ENCODE assay signal across 11 cellular contexts in the genomic region with DNA sequence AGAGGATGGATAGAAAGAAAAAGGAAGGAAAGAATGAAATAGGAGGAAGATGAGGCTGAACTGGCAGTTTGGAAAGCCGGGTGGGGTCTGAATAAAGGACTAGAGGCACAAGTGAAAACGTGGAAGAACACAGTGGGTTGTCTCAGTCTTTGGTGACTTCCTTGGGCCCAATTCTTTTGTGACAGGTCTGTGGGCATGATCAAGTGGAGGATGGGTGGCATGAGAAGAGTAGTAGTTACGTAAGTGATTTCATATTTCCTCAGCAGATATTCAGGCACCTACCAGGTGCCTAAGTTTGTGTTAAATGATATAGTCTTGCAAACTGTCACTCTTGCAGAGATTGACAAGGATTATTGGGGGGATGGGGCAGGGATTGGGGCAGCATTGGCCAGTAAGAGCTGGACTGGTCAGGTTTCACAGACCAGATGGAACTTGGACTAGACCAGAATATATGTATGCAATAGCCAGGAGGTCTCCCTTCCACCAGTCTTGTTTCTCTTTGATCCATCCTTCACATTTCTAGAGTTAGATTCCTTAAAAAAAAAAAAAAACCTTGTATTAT. TPM values are rescaled to one million over a fixed set of nuclear protein-coding genes. Genes with fewer than 3 reads are reported as not detected.
DNase-seq lines count a peak whose midpoint lies in the region; ATAC-seq, FAIRE-seq and TF ChIP-seq lines count a peak whose summit lies in the region.
"Had no signal": no experiment of that assay in that cellular context is flagged by ENCODE, and none has a peak within 500 bp of the region (broad histone marks: within the 10 kb centered on the region; RNA-seq: fewer than 3 reads in every experiment).

No MANE protein-coding gene starts in this region.

- FAIRE-seq in astrocyte (lab: Jason Lieb, UNC): no peak

- H3K27me3 ChIP-seq in MM.1S (replicated peaks; ENCODE audit: insufficient read depth, low read length) (no peaks in the 10 kb centered on the region), astrocyte (ENCODE audit: insufficient read depth, low read length) (no peaks in the 10 kb centered on the region)

- intact Hi-C loops in sciatic nerve (cut with DNase I): loop anchor here (10.0 kb wide), 1 partner anchor 175 kb away; a partner anchor contains a TSS

- POLR2A ChIA-PET in activated CD4-positive, alpha-beta T cell treated with anti-CD3 and anti-CD28 coated beads, Interleukin-2, amount 10 ng/mL, durations not matched to agents 7 days and 5 days (lab: Charles Lee): no interaction called here

- H4K20me1 ChIP-seq in MM.1S (ENCODE audit: insufficient read depth, low read length) (peaks cover 67% of the 10 kb centered on the region), astrocyte (ENCODE audit: insufficient read depth, low read length) (peaks cover 59% of the 10 kb centered on the region)

- peaks cover 61% of the 10 kb centered on the region for H3K36me3 Mint-ChIP-seq in activated CD4-positive, alpha-beta T cell treated with anti-CD3 and anti-CD28 coated beads, Interleukin-2, amount 10 ng/mL, durations not matched to agents 7 days and 5 days (ENCODE audit: low read depth)
- H3K36me3 Mint-ChIP-seq in astrocyte (ENCODE audit: low read depth, unreplicated experiment): peaks cover 10% of the 10 kb centered on the region
- H3K36me3 Mint-ChIP-seq in osteocyte (ENCODE audit: unreplicated experiment): peaks cover 8% of the 10 kb centered on the region

- H3K9ac ChIP-seq in MM.1S (ENCODE audit: low read length) (peak overlapping the region; percentile 99; the same call in 1 of the 2 replicates), astrocyte (ENCODE audit: low read length) (no peak overlapping the region)

- ATAC-seq in sciatic nerve: no peak
- ATAC-seq: left cardiac atrium had no signal

- peak overlapping the region; percentile 74 for H3K4me2 ChIP-seq in MM.1S (ENCODE audit: low read depth, low read length)
- H3K4me2 ChIP-seq in astrocyte (ENCODE audit: low read length): no peak overlapping the region

- DNase-seq in activated CD4-positive, alpha-beta T cell treated with anti-CD3 and anti-CD28 coated beads, Interleukin-2, amount 10 ng/mL, durations not matched to agents 7 days and 5 days: peak; percentile 25
- no peak for DNase-seq in activated CD4-positive, alpha-beta T cell treated with anti-CD3 and anti-CD28 coated beads for 1 hour
- no peak for DNase-seq in MM.1S
- no peak for DNase-seq in astrocyte (ENCODE audit: low read depth)
- DNase-seq in osteocyte (ENCODE audit: extremely low spot score, unreplicated experiment): no peak
- DNase-seq in cerebellar cortex (ENCODE audit: low spot score): no peak
- DNase-seq in sciatic nerve (ENCODE audit: low spot score): no peak
- DNase-seq in NCI-H446 (lab: John Stamatoyannopoulos, UW): no peak
- DNase-seq: left cardiac atrium, NCI-H2107, occipital lobe had no signal

- H3K36me3 ChIP-seq in MM.1S (replicated peaks; ENCODE audit: insufficient read depth, low read length) (peaks cover 6% of the 10 kb centered on the region; the same call in 1 of the 2 replicates), astrocyte (ENCODE audit: insufficient read depth, low read length) (no peaks in the 10 kb centered on the region)

- H3K4me1 Mint-ChIP-seq in activated CD4-positive, alpha-beta T cell treated with anti-CD3 and anti-CD28 coated beads, Interleukin-2, amount 10 ng/mL, durations not matched to agents 7 days and 5 days: peaks cover 71% of the 10 kb centered on the region
- peaks cover 19% of the 10 kb centered on the region for H3K4me1 Mint-ChIP-seq in astrocyte (ENCODE audit: low read depth, unreplicated experiment)
- H3K4me1 Mint-ChIP-seq in osteocyte (ENCODE audit: unreplicated experiment): peaks cover 34% of the 10 kb centered on the region

- H3K4me3 Mint-ChIP-seq in activated CD4-positive, alpha-beta T cell treated with anti-CD3 and anti-CD28 coated beads, Interleukin-2, amount 10 ng/mL, durations not matched to agents 7 days and 5 days: peak overlapping the region; percentile 95
- H3K4me3 Mint-ChIP-seq in astrocyte (ENCODE audit: unreplicated experiment) (peak overlapping the region; percentile 64), osteocyte (ENCODE audit: unreplicated experiment) (peak overlapping the region; percentile 1)

- H3K79me2 ChIP-seq in MM.1S (ENCODE audit: low read length) (peaks cover 93% of the 10 kb centered on the region), astrocyte (ENCODE audit: insufficient read depth, low read length) (peaks cover 82% of the 10 kb centered on the region)

- no peaks in the 10 kb centered on the region for H3K9me3 Mint-ChIP-seq in activated CD4-positive, alpha-beta T cell treated with anti-CD3 and anti-CD28 coated beads, Interleukin-2, amount 10 ng/mL, durations not matched to agents 7 days and 5 days
- H3K9me3 Mint-ChIP-seq in astrocyte (ENCODE audit: unreplicated experiment): no peaks in the 10 kb centered on the region
- no peaks in the 10 kb centered on the region for H3K9me3 Mint-ChIP-seq in osteocyte (ENCODE audit: unreplicated experiment)

- no peaks in the 10 kb centered on the region for H3K9me2 ChIP-seq in MM.1S (replicated peaks; ENCODE audit: insufficient read depth, low read length)

- no peak overlapping the region for H3K27ac ChIP-seq in MM.1S (ENCODE audit: low read length)
- H3K27ac ChIP-seq in astrocyte (ENCODE audit: low read depth, low read length): no peak overlapping the region

- H3K9me3 ChIP-seq in MM.1S (replicated peaks; ENCODE audit: insufficient read depth, low read length) (no peaks in the 10 kb centered on the region), astrocyte (ENCODE audit: insufficient read depth, low read depth, low read length) (no peaks in the 10 kb centered on the region)

- H3K4me3 ChIP-seq in MM.1S (ENCODE audit: low read length) (peak overlapping the region; percentile 87), astrocyte (ENCODE audit: insufficient read depth, low read depth, low read length) (no peak overlapping the region)

- CTCF ChIA-PET in activated CD4-positive, alpha-beta T cell treated with anti-CD3 and anti-CD28 coated beads, Interleukin-2, amount 10 ng/mL, durations not matched to agents 7 days and 5 days (lab: Charles Lee): no interaction called here

- H3K27ac Mint-ChIP-seq in activated CD4-positive, alpha-beta T cell treated with anti-CD3 and anti-CD28 coated beads, Interleukin-2, amount 10 ng/mL, durations not matched to agents 7 days and 5 days: peak overlapping the region; percentile 4
- H3K27ac Mint-ChIP-seq in astrocyte (ENCODE audit: unreplicated experiment) (no peak overlapping the region), osteocyte (ENCODE audit: unreplicated experiment) (no peak overlapping the region)

- TF ChIP-seq CTCF in MM.1S (IDR thresholded peaks at IDR 0.05; ENCODE audit: low read length) (no peak), astrocyte (IDR thresholded peaks at IDR 0.05; ENCODE audit: insufficient read depth, low read depth, low read length) (no peak), osteocyte (IDR thresholded peaks at IDR 0.05) (no peak)

- no peaks in the 10 kb centered on the region for H3K27me3 Mint-ChIP-seq in activated CD4-positive, alpha-beta T cell treated with anti-CD3 and anti-CD28 coated beads, Interleukin-2, amount 10 ng/mL, durations not matched to agents 7 days and 5 days
- no peaks in the 10 kb centered on the region for H3K27me3 Mint-ChIP-seq in astrocyte (ENCODE audit: low read depth, unreplicated experiment)
- no peaks in the 10 kb centered on the region for H3K27me3 Mint-ChIP-seq in osteocyte (ENCODE audit: unreplicated experiment)

- H2AFZ ChIP-seq in MM.1S (ENCODE audit: low read length) (no peak overlapping the region), astrocyte (ENCODE audit: low read depth, low read length) (no peak overlapping the region)

- H3F3A ChIP-seq in MM.1S (ENCODE audit: insufficient read depth, low read length): peaks cover 27% of the 10 kb centered on the region

- H3K4me1 ChIP-seq in MM.1S (ENCODE audit: low read length) (peaks cover 45% of the 10 kb centered on the region), astrocyte (ENCODE audit: insufficient read depth, low read length) (peaks cover 2% of the 10 kb centered on the region)

RNA-seq across cellular contexts. Expression of a gene that starts 2.7 kb away (rescaled TPM):
- total RNA-seq in activated CD4-positive, alpha-beta T cell treated with anti-CD3 and anti-CD28 coated beads, Interleukin-2, amount 10 ng/mL, durations not matched to agents 7 days and 5 days: 100 to 1,000 TPM in 1 of 2 experiments, 10 to 100 TPM in 1; 95.9 to 115 TPM
- total RNA-seq in astrocyte (36.5 and 37.6 TPM in 2 replicates), osteocyte (44.9 and 47.5 TPM in 2 replicates), sciatic nerve (44.8 TPM)

Comparison
In these comparisons a context has a peak if more than half of its experiments do, and no peak if none do; other contexts are left out.
1. H3K4me3 Mint-ChIP-seq: peak in every context shown above with its lines; median percentile 95 in activated CD4-positive, alpha-beta T cell treated with anti-CD3 and anti-CD28 coated beads, Interleukin-2, amount 10 ng/mL, durations not matched to agents 7 days and 5 days; 64 in astrocyte; 1 in osteocyte.